24 cellular contexts compared by ENCODE assay signal in genomic region chr20:59608871-59609270, GRCh38.
"Had no signal": no experiment of that assay in that cellular context is flagged by ENCODE, and none has a peak within 500 bp of the region (broad histone marks: within the 10 kb centered on the region; RNA-seq: fewer than 3 reads in every experiment).

No MANE protein-coding gene starts in this region.

- H3K9me3 ChIP-seq: Peyer's patch, SJSA1, SK-N-SH had no signal

- H3K36me3 ChIP-seq: cardiac muscle cell, Peyer's patch, SJSA1 had no signal

- H3K9ac ChIP-seq: KMS-11, SK-N-SH had no signal

- H3K4me3 ChIP-seq: cardiac muscle cell, Peyer's patch, SJSA1 had no signal

- H3K4me1 ChIP-seq: SJSA1 had no signal

- H3K27ac ChIP-seq: cardiac muscle cell, KMS-11, Peyer's patch, SJSA1 had no signal

- H3K4me2 ChIP-seq: KMS-11, SK-N-SH had no signal

- DNase-seq: activated CD4-positive, alpha-beta T cell treated with anti-CD3 and anti-CD28 coated beads for 36 hours; activated CD4-positive, alpha-beta T cell treated with anti-CD3 and anti-CD28 coated beads, Interleukin-2, amount 10 ng/mL, durations not matched to agents 7 days and 5 days; activated CD4-positive, alpha-beta T cell treated with anti-CD3 and anti-CD28 coated beads, Interleukin-2, amount 50 U/mL, for 48 hours; activated CD8-positive, alpha-beta T cell treated with anti-CD3 and anti-CD28 coated beads, Interleukin-2, amount 10 ng/mL, durations not matched to agents 7 days and 5 days; activated gamma-delta T cell treated with Interleukin-2 at 50 U/mL for 16 hours; activated naive CD4-positive, alpha-beta T cell treated with anti-CD3 and anti-CD28 coated beads for 36 hours; activated naive CD8-positive, alpha-beta T cell treated with anti-CD3 and anti-CD28 coated beads, Interleukin-2, amount 50 U/mL, for 24 hours; activated T-cell treated with anti-CD3 and anti-CD28 coated beads, Interleukin-2, amount 50 U/mL, for 24 hours; NCI-H1105; NCI-H1417 treated with DMSO at 0.1 percent for 48 hours; NCI-H187 treated with DMSO at 0.1 percent for 48 hours; NCI-H2081; NCI-H2171 treated with DMSO at 0.1 percent for 48 hours; NCI-H2227 treated with DMSO at 0.1 percent for 48 hours; NCI-H446; NCI-H510A treated with DMSO at 0.1 percent for 48 hours; NCI-H526 treated with DMSO at 0.1 percent for 48 hours; Peyer's patch; RPMI8226; SHP77 treated with DMSO at 0.1 percent for 48 hours; SK-N-SH had no signal
